ENCODE assay signal across 13 cellular contexts in the genomic region with DNA sequence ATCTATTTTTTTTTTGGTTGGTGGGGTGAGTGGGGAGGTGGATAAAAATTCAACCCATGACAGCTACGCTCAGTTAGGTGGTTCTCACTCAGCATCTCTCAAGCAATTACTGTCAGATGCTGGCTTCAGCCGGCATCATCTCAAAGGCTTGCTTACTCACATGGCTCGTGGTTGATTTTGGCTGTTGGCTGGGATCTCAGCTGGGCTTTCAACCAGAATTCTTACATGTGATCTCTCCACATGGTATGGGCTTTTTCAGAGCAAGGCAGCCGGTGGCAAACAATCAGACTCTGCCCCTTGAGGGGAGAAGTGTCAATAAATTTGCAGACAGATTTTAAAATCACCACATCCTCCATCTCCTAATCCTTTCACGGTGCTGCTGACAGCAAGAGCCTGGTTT. TPM values are rescaled to one million over a fixed set of nuclear protein-coding genes. Genes with fewer than 3 reads are reported as not detected.
DNase-seq lines count a peak whose midpoint lies in the region; ATAC-seq and TF ChIP-seq lines count a peak whose summit lies in the region.
"Had no signal": no experiment of that assay in that cellular context is flagged by ENCODE, and none has a peak within 500 bp of the region (broad histone marks: within the 10 kb centered on the region; RNA-seq: fewer than 3 reads in every experiment).

No MANE protein-coding gene starts in this region.

- H4K20me1 ChIP-seq in mammary epithelial cell (ENCODE audit: insufficient read depth, low read length): no peaks in the 10 kb centered on the region

- DNase-seq in C1 segment of cervical spinal cord (lab: John Stamatoyannopoulos, UW): peak in 10 of 14 donors; percentile 1 to 89 (median 24)
- peak; percentile 7 for DNase-seq in NB4 (ENCODE audit: low read depth)
- peak; percentile 9 for DNase-seq in mammary epithelial cell
- DNase-seq in kidney glomerular epithelial cell (lab: John Stamatoyannopoulos, UW): peak; percentile 40
- DNase-seq in nephron progenitor cell: no peak
- no peak for DNase-seq in NCI-H128 (lab: John Stamatoyannopoulos, UW; ENCODE audit: unreplicated experiment)
- DNase-seq: Caco-2, spleen had no signal

- no peaks in the 10 kb centered on the region for H3K36me3 ChIP-seq in mammary epithelial cell (ENCODE audit: insufficient read depth, low read length)
- H3K36me3 ChIP-seq: spleen had no signal

- no peaks in the 10 kb centered on the region for H3K36me3 Mint-ChIP-seq in nephron progenitor cell (ENCODE audit: low read depth)

- H3K27ac ChIP-seq in mammary epithelial cell (ENCODE audit: insufficient read depth, low read depth, low read length): no peak overlapping the region
- H3K27ac ChIP-seq: spleen had no signal

- H3K27me3 ChIP-seq in mammary epithelial cell (ENCODE audit: insufficient read depth, low read length): no peaks in the 10 kb centered on the region
- H3K27me3 ChIP-seq: spleen had no signal

- H3K4me3 ChIP-seq in NB4 (ENCODE audit: low read depth, low read length) (no peak overlapping the region), mammary epithelial cell (replicated peaks in 1 of 3; ENCODE audit: insufficient read depth in 1 of 3, low read depth in 2 of 3, low read length in 3 of 3) (no peak overlapping the region)
- H3K4me3 ChIP-seq: spleen had no signal

- H3K9me3 Mint-ChIP-seq in nephron progenitor cell: no peaks in the 10 kb centered on the region
- H3K9me3 Mint-ChIP-seq: activated T-helper 1 cell treated with anti-CD3 and anti-CD28 coated beads, Interleukin-12 subunit alpha, Interleukin-12 subunit beta, Interleukin-2, Interleukin-4 antibody, amounts not matched to agents 30 ng/mL and 10 ng/mL and 1 ng/mL, durations not matched to agents 14 hours and 24 hours and 36 hours; memory B cell; T-helper 2 cell treated with Interferon-gamma antibody and Interleukin-4, amounts not matched to agents 5 μg/mL and 100 μg/mL, for 36 hours had no signal

- no TSS peak for BruUV-seq in mammary epithelial cell (replicated peaks; lab: Mats Ljungman, UMichigan)

- 22% methylated on average over 5 of the region's 5 CpGs for WGBS in mammary epithelial cell (ENCODE audit: low coverage, missing lambda C conversion rate)

- H3K4me1 ChIP-seq in mammary epithelial cell (ENCODE audit: insufficient read depth, low read length): no peaks in the 10 kb centered on the region
- H3K4me1 ChIP-seq: Caco-2, spleen had no signal

- in situ Hi-C loops in mammary epithelial cell (cut with MboI; ENCODE audit: low sequenced_read_pairs in 2 of 2): no loop called here

- no peaks in the 10 kb centered on the region for H3K4me1 Mint-ChIP-seq in nephron progenitor cell
- H3K4me1 Mint-ChIP-seq: memory B cell had no signal

- dilution Hi-C loops in mammary epithelial cell (cut with HindIII; ENCODE audit: low sequenced_read_pairs): no loop called here

- TF ChIP-seq CTCF in NB4 (IDR thresholded peaks at IDR 0.05; ENCODE audit: low read depth, low read length) (no peak), mammary epithelial cell (conservative IDR thresholded peaks at IDR 0.05 in 1 of 2, IDR thresholded peaks at IDR 0.05 in 1 of 2; ENCODE audit: extremely low read depth in 1 of 2, insufficient read depth in 1 of 2, low read depth in 1 of 2, low read length in 2 of 2) (no peak), nephron progenitor cell (IDR thresholded peaks at IDR 0.05) (no peak)

- no peaks in the 10 kb centered on the region for H3K79me2 ChIP-seq in mammary epithelial cell (ENCODE audit: insufficient read depth, low read length)

- intact Hi-C loops in mammary epithelial cell (cut with micrococcal nuclease): no loop called here

- no peak overlapping the region for H3K9ac ChIP-seq in mammary epithelial cell (ENCODE audit: insufficient read depth, low read length)

- no peak overlapping the region for H3K27ac Mint-ChIP-seq in nephron progenitor cell
- H3K27ac Mint-ChIP-seq: activated T-helper 1 cell treated with anti-CD3 and anti-CD28 coated beads, Interleukin-12 subunit alpha, Interleukin-12 subunit beta, Interleukin-2, Interleukin-4 antibody, amounts not matched to agents 30 ng/mL and 10 ng/mL and 1 ng/mL, durations not matched to agents 14 hours and 24 hours and 36 hours; memory B cell; T-helper 2 cell treated with Interferon-gamma antibody and Interleukin-4, amounts not matched to agents 5 μg/mL and 100 μg/mL, for 36 hours had no signal

- CTCF ChIA-PET in mammary epithelial cell (lab: Charles Lee; ENCODE audit: low non-redundant PET): no interaction called here

- no peak for TF ChIP-seq POLR2A in NB4 (IDR thresholded peaks at IDR 0.05; ENCODE audit: extremely low read depth, insufficient read length)

- H2AFZ ChIP-seq in mammary epithelial cell (ENCODE audit: low read depth, low read length): no peak overlapping the region

- H3K4me3 Mint-ChIP-seq in nephron progenitor cell: no peak overlapping the region
- H3K4me3 Mint-ChIP-seq: activated T-helper 1 cell treated with anti-CD3 and anti-CD28 coated beads, Interleukin-12 subunit alpha, Interleukin-12 subunit beta, Interleukin-2, Interleukin-4 antibody, amounts not matched to agents 30 ng/mL and 10 ng/mL and 1 ng/mL, durations not matched to agents 14 hours and 24 hours and 36 hours; memory B cell; T-helper 2 cell treated with Interferon-gamma antibody and Interleukin-4, amounts not matched to agents 5 μg/mL and 100 μg/mL, for 36 hours had no signal

- H3K4me2 ChIP-seq in mammary epithelial cell (ENCODE audit: insufficient read depth, low read depth, low read length): no peak overlapping the region

- no peak for ATAC-seq in GM21423 (IDR thresholded peaks at IDR 0.05; ENCODE audit: unreplicated experiment)
- no peak for ATAC-seq in HG03460 (IDR thresholded peaks at IDR 0.05; ENCODE audit: unreplicated experiment)

- no peaks in the 10 kb centered on the region for H3K9me3 ChIP-seq in mammary epithelial cell (replicated peaks; ENCODE audit: insufficient read depth, low read length)
- H3K9me3 ChIP-seq: Caco-2, spleen had no signal

- H3K27me3 Mint-ChIP-seq in nephron progenitor cell (ENCODE audit: low read depth, poor library complexity): peaks cover 5% of the 10 kb centered on the region
- H3K27me3 Mint-ChIP-seq: memory B cell had no signal

RNA-seq across cellular contexts. Expression of a gene that starts 47.2 kb away (rescaled TPM):
- total RNA-seq in mammary epithelial cell: 1 to 10 TPM in 1 of 2 donors, not detected in 1; 1.5 TPM
- 0.08 TPM for polyA plus RNA-seq in mammary epithelial cell
- not detected for polyA minus RNA-seq in mammary epithelial cell
- total RNA-seq: activated T-helper 1 cell treated with anti-CD3 and anti-CD28 coated beads, Interleukin-12 subunit alpha, Interleukin-12 subunit beta, Interleukin-2, Interleukin-4 antibody, amounts not matched to agents 30 ng/mL and 10 ng/mL and 1 ng/mL, durations not matched to agents 14 hours and 24 hours and 36 hours had no signal

Comparison
In these comparisons a context has a peak if more than half of its experiments do, and no peak if none do; other contexts are left out.
1. DNase-seq: peak in C1 segment of cervical spinal cord (10 of 14), NB4 (single experiment), mammary epithelial cell (single experiment) and kidney glomerular epithelial cell (single experiment); none in nephron progenitor cell (single experiment) and NCI-H128 (single experiment).